Comparison of ENCODE assay signal across 1 cellular context in the genomic region with DNA sequence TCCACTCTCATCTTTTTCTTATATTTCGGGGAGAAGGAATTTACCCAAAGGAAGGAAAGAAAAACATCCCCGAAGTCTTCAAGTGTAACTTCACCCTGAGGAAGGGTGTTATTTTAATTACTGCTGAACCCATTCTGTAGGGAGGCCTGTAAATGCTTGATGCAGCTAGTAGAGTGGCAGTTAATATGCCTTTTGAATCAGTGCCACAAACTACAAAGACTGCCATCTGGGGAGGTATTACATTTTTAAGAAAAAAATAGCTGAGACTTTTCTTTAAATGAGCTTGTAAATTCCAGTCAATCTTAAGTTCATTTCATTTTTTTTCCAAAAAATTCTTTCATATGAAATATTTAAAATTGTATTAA.
TF ChIP-seq lines count a peak whose summit lies in the region.

No MANE protein-coding gene starts in this region.

TF ChIP-seq in GM23338, 12 proteins besides CTCF, POLR2A, EP300 and RAD21 (continued from another document):
- TF ChIP-seq, protein P1, sequence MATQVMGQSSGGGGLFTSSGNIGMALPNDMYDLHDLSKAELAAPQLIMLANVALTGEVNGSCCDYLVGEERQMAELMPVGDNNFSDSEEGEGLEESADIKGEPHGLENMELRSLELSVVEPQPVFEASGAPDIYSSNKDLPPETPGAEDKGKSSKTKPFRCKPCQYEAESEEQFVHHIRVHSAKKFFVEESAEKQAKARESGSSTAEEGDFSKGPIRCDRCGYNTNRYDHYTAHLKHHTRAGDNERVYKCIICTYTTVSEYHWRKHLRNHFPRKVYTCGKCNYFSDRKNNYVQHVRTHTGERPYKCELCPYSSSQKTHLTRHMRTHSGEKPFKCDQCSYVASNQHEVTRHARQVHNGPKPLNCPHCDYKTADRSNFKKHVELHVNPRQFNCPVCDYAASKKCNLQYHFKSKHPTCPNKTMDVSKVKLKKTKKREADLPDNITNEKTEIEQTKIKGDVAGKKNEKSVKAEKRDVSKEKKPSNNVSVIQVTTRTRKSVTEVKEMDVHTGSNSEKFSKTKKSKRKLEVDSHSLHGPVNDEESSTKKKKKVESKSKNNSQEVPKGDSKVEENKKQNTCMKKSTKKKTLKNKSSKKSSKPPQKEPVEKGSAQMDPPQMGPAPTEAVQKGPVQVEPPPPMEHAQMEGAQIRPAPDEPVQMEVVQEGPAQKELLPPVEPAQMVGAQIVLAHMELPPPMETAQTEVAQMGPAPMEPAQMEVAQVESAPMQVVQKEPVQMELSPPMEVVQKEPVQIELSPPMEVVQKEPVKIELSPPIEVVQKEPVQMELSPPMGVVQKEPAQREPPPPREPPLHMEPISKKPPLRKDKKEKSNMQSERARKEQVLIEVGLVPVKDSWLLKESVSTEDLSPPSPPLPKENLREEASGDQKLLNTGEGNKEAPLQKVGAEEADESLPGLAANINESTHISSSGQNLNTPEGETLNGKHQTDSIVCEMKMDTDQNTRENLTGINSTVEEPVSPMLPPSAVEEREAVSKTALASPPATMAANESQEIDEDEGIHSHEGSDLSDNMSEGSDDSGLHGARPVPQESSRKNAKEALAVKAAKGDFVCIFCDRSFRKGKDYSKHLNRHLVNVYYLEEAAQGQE (IDR thresholded peaks at IDR 0.05; ENCODE audit: unreplicated experiment): no peak
- TF ChIP-seq, protein P2, sequence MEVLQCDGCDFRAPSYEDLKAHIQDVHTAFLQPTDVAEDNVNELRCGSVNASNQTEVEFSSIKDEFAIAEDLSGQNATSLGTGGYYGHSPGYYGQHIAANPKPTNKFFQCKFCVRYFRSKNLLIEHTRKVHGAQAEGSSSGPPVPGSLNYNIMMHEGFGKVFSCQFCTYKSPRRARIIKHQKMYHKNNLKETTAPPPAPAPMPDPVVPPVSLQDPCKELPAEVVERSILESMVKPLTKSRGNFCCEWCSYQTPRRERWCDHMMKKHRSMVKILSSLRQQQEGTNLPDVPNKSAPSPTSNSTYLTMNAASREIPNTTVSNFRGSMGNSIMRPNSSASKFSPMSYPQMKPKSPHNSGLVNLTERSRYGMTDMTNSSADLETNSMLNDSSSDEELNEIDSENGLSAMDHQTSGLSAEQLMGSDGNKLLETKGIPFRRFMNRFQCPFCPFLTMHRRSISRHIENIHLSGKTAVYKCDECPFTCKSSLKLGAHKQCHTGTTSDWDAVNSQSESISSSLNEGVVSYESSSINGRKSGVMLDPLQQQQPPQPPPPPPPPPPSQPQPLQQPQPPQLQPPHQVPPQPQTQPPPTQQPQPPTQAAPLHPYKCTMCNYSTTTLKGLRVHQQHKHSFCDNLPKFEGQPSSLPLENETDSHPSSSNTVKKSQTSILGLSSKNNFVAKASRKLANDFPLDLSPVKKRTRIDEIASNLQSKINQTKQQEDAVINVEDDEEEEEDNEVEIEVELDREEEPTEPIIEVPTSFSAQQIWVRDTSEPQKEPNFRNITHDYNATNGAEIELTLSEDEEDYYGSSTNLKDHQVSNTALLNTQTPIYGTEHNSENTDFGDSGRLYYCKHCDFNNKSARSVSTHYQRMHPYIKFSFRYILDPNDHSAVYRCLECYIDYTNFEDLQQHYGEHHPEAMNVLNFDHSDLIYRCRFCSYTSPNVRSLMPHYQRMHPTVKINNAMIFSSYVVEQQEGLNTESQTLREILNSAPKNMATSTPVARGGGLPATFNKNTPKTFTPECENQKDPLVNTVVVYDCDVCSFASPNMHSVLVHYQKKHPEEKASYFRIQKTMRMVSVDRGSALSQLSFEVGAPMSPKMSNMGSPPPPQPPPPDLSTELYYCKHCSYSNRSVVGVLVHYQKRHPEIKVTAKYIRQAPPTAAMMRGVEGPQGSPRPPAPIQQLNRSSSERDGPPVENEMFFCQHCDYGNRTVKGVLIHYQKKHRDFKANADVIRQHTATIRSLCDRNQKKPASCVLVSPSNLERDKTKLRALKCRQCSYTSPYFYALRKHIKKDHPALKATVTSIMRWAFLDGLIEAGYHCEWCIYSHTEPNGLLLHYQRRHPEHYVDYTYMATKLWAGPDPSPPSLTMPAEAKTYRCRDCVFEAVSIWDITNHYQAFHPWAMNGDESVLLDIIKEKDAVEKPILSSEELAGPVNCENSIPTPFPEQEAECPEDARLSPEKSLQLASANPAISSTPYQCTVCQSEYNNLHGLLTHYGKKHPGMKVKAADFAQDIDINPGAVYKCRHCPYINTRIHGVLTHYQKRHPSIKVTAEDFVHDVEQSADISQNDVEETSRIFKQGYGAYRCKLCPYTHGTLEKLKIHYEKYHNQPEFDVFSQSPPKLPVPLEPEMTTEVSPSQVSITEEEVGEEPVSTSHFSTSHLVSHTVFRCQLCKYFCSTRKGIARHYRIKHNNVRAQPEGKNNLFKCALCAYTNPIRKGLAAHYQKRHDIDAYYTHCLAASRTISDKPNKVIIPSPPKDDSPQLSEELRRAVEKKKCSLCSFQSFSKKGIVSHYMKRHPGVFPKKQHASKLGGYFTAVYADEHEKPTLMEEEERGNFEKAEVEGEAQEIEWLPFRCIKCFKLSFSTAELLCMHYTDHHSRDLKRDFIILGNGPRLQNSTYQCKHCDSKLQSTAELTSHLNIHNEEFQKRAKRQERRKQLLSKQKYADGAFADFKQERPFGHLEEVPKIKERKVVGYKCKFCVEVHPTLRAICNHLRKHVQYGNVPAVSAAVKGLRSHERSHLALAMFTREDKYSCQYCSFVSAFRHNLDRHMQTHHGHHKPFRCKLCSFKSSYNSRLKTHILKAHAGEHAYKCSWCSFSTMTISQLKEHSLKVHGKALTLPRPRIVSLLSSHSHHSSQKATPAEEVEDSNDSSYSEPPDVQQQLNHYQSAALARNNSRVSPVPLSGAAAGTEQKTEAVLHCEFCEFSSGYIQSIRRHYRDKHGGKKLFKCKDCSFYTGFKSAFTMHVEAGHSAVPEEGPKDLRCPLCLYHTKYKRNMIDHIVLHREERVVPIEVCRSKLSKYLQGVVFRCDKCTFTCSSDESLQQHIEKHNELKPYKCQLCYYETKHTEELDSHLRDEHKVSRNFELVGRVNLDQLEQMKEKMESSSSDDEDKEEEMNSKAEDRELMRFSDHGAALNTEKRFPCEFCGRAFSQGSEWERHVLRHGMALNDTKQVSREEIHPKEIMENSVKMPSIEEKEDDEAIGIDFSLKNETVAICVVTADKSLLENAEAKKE (CRISPR knock-in tag; IDR thresholded peaks at IDR 0.05): no peak
- no peak for TF ChIP-seq STAT1 (IDR thresholded peaks at IDR 0.05; ENCODE audit: unreplicated experiment)
- TF ChIP-seq ZNF331 (CRISPR knock-in tag; IDR thresholded peaks at IDR 0.05; ENCODE audit: low read depth): no peak
- TF ChIP-seq EZH2phosphoT487 (IDR thresholded peaks at IDR 0.05; ENCODE audit: unreplicated experiment): no peak
